In the genomic region with DNA sequence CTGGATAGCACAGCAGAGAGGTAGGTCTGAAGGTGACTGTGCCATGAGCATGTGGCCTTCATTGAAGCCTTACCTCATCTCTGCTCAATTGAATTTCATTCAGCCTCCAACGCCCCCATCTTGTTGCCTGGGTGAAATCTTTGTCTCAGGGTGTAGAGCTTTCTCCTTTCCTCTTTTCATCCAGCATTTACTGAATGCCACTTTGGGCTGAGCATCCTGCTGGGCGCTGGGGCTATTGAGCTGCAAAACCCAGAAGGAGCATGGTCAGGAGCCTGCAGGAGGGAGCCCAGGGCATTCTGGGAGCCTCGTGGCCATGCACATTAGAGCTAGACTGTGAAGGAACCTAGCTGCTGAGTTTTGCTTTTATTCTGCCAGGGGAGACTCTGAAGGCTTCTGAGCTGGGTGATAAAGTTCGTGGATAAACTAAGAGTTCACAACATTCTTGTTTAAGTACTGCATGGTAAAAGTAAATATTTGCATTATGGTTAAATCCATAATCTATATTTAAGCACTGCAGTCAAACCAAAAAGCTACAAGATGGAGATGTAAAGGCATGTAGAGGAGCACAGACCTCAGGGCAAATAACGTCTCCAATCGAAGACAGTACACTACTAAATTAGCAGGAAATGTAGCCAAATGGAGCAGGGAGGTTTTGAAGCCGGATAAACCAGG, we compare ENCODE assay signal across 1 cellular context.
TF ChIP-seq lines count a peak whose summit lies in the region.

No MANE protein-coding gene starts in this region.

TF ChIP-seq in HepG2, 621 proteins besides CTCF, POLR2A, EP300 and RAD21 (continued from another document and continues in another):
- TF ChIP-seq MAX (IDR thresholded peaks at IDR 0.05) = peak; percentile 90
- TF ChIP-seq, protein P1, sequence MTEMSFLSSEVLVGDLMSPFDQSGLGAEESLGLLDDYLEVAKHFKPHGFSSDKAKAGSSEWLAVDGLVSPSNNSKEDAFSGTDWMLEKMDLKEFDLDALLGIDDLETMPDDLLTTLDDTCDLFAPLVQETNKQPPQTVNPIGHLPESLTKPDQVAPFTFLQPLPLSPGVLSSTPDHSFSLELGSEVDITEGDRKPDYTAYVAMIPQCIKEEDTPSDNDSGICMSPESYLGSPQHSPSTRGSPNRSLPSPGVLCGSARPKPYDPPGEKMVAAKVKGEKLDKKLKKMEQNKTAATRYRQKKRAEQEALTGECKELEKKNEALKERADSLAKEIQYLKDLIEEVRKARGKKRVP (CRISPR knock-in tag; IDR thresholded peaks at IDR 0.05) = peak in 1 of 2 experiments; percentile 28; a peak in 1 of 4 replicates
- TF ChIP-seq, protein P2, sequence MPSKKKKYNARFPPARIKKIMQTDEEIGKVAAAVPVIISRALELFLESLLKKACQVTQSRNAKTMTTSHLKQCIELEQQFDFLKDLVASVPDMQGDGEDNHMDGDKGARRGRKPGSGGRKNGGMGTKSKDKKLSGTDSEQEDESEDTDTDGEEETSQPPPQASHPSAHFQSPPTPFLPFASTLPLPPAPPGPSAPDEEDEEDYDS (CRISPR knock-in tag; IDR thresholded peaks at IDR 0.05) = peak; percentile 10; the same call in 1 of the 2 replicates
- TF ChIP-seq DNMT1 (CRISPR knock-in tag; IDR thresholded peaks at IDR 0.05) = no peak
- TF ChIP-seq NR2F6 (IDR thresholded peaks at IDR 0.05) = no peak; the same call in 1 of the 2 replicates
- no peak for TF ChIP-seq NR2F6 (CRISPR knock-in tag; IDR thresholded peaks at IDR 0.05)
- 0 out of 2 replicates have a peak, but pooled peaks have one; percentile 34 for TF ChIP-seq ZNF441 (CRISPR knock-in tag; IDR thresholded peaks at IDR 0.05; ENCODE audit: borderline replicate concordance)
- TF ChIP-seq RFX3 (CRISPR knock-in tag; IDR thresholded peaks at IDR 0.05) = no peak
- peak; percentile 31; the same call in 1 of the 2 replicates for TF ChIP-seq ZNF205 (CRISPR knock-in tag; IDR thresholded peaks at IDR 0.05)
- TF ChIP-seq HIVEP1 (CRISPR knock-in tag; IDR thresholded peaks at IDR 0.05) = no peak
- no peak for TF ChIP-seq ZFP41 (CRISPR knock-in tag; IDR thresholded peaks at IDR 0.05; ENCODE audit: borderline replicate concordance)
- TF ChIP-seq ZNF589 (CRISPR knock-in tag; conservative IDR thresholded peaks at IDR 0.05) = no peak
- TF ChIP-seq ZNF761 (CRISPR knock-in tag; conservative IDR thresholded peaks at IDR 0.05) = no peak
- TF ChIP-seq ZNF460 (CRISPR knock-in tag; IDR thresholded peaks at IDR 0.05; ENCODE audit: borderline replicate concordance) = peak; percentile 45; the same call in 1 of the 2 replicates
- TF ChIP-seq, protein P3, sequence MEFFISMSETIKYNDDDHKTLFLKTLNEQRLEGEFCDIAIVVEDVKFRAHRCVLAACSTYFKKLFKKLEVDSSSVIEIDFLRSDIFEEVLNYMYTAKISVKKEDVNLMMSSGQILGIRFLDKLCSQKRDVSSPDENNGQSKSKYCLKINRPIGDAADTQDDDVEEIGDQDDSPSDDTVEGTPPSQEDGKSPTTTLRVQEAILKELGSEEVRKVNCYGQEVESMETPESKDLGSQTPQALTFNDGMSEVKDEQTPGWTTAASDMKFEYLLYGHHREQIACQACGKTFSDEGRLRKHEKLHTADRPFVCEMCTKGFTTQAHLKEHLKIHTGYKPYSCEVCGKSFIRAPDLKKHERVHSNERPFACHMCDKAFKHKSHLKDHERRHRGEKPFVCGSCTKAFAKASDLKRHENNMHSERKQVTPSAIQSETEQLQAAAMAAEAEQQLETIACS (CRISPR knock-in tag; IDR thresholded peaks at IDR 0.05) = no peak
- 0 out of 2 replicates have a peak, but pooled peaks have one; percentile 33 for TF ChIP-seq ZNF790 (CRISPR knock-in tag; IDR thresholded peaks at IDR 0.05; ENCODE audit: borderline replicate concordance)
- TF ChIP-seq, protein P4, sequence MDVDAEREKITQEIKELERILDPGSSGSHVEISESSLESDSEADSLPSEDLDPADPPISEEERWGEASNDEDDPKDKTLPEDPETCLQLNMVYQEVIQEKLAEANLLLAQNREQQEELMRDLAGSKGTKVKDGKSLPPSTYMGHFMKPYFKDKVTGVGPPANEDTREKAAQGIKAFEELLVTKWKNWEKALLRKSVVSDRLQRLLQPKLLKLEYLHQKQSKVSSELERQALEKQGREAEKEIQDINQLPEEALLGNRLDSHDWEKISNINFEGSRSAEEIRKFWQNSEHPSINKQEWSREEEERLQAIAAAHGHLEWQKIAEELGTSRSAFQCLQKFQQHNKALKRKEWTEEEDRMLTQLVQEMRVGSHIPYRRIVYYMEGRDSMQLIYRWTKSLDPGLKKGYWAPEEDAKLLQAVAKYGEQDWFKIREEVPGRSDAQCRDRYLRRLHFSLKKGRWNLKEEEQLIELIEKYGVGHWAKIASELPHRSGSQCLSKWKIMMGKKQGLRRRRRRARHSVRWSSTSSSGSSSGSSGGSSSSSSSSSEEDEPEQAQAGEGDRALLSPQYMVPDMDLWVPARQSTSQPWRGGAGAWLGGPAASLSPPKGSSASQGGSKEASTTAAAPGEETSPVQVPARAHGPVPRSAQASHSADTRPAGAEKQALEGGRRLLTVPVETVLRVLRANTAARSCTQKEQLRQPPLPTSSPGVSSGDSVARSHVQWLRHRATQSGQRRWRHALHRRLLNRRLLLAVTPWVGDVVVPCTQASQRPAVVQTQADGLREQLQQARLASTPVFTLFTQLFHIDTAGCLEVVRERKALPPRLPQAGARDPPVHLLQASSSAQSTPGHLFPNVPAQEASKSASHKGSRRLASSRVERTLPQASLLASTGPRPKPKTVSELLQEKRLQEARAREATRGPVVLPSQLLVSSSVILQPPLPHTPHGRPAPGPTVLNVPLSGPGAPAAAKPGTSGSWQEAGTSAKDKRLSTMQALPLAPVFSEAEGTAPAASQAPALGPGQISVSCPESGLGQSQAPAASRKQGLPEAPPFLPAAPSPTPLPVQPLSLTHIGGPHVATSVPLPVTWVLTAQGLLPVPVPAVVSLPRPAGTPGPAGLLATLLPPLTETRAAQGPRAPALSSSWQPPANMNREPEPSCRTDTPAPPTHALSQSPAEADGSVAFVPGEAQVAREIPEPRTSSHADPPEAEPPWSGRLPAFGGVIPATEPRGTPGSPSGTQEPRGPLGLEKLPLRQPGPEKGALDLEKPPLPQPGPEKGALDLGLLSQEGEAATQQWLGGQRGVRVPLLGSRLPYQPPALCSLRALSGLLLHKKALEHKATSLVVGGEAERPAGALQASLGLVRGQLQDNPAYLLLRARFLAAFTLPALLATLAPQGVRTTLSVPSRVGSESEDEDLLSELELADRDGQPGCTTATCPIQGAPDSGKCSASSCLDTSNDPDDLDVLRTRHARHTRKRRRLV (CRISPR knock-in tag; IDR thresholded peaks at IDR 0.05) = no peak
- peak; percentile 41; the same call in 1 of the 2 replicates for TF ChIP-seq HMG20B (CRISPR knock-in tag; conservative IDR thresholded peaks at IDR 0.05)
- 0 out of 2 replicates have a peak, but pooled peaks have one; percentile 36 for TF ChIP-seq ZNF430 (CRISPR knock-in tag; IDR thresholded peaks at IDR 0.05)
- TF ChIP-seq RFXANK (CRISPR knock-in tag; IDR thresholded peaks at IDR 0.05) = no peak
- 0 out of 2 replicates have a peak, but pooled peaks have one; percentile 23 for TF ChIP-seq HOXA3 (CRISPR knock-in tag; IDR thresholded peaks at IDR 0.05)
- TF ChIP-seq, protein P5, sequence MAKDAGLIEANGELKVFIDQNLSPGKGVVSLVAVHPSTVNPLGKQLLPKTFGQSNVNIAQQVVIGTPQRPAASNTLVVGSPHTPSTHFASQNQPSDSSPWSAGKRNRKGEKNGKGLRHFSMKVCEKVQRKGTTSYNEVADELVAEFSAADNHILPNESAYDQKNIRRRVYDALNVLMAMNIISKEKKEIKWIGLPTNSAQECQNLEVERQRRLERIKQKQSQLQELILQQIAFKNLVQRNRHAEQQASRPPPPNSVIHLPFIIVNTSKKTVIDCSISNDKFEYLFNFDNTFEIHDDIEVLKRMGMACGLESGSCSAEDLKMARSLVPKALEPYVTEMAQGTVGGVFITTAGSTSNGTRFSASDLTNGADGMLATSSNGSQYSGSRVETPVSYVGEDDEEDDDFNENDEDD (CRISPR knock-in tag; IDR thresholded peaks at IDR 0.05; ENCODE audit: borderline replicate concordance) = peak; percentile 71; the same call in 1 of the 2 replicates
- TF ChIP-seq EED (CRISPR knock-in tag; IDR thresholded peaks at IDR 0.05) = no peak
- TF ChIP-seq BCL3 (CRISPR knock-in tag; IDR thresholded peaks at IDR 0.05) = no peak
- TF ChIP-seq AKAP8 (CRISPR knock-in tag; IDR thresholded peaks at IDR 0.05) = no peak
- TF ChIP-seq ZNF7 (CRISPR knock-in tag; IDR thresholded peaks at IDR 0.05) = no peak
- no peak for TF ChIP-seq ZNF3 (CRISPR knock-in tag; IDR thresholded peaks at IDR 0.05)
- TF ChIP-seq KLF11 (CRISPR knock-in tag; IDR thresholded peaks at IDR 0.05) = 0 out of 2 replicates have a peak, but pooled peaks have one; percentile 53
- no peak for TF ChIP-seq ELF1 (CRISPR knock-in tag; IDR thresholded peaks at IDR 0.05)
- no peak for TF ChIP-seq GLMP (CRISPR knock-in tag; IDR thresholded peaks at IDR 0.05; ENCODE audit: borderline replicate concordance)
- no peak for TF ChIP-seq ZNF142 (CRISPR knock-in tag; IDR thresholded peaks at IDR 0.05)
- peak; percentile 74; the same call in 1 of the 2 replicates for TF ChIP-seq ZNF607 (CRISPR knock-in tag; IDR thresholded peaks at IDR 0.05; ENCODE audit: borderline replicate concordance)
- TF ChIP-seq ZNF720 (CRISPR knock-in tag; IDR thresholded peaks at IDR 0.05) = no peak
- TF ChIP-seq ZNF605 (CRISPR knock-in tag; IDR thresholded peaks at IDR 0.05) = peak; percentile 84
- 0 out of 2 replicates have a peak, but pooled peaks have one; percentile 37 for TF ChIP-seq ZNF230 (CRISPR knock-in tag; IDR thresholded peaks at IDR 0.05)
- no peak for TF ChIP-seq SETDB1 (CRISPR knock-in tag; IDR thresholded peaks at IDR 0.05; ENCODE audit: borderline replicate concordance)
- TF ChIP-seq KDM5B (CRISPR knock-in tag; IDR thresholded peaks at IDR 0.05; ENCODE audit: borderline replicate concordance) = no peak
- TF ChIP-seq PCBP1 (IDR thresholded peaks at IDR 0.05; ENCODE audit: borderline replicate concordance, low read depth, low read length) = no peak
